ENCODE assay signal across 1 cellular context in genomic region chr4:68129793-68130192, GRCh38.
TF ChIP-seq lines count a peak whose summit lies in the region.

TSS of gene TMPRSS11F (minus strand) at chr4:68129869. CDS start at chr4:68129820, 49 bp downstream.

TF ChIP-seq in K562, 482 proteins besides CTCF, POLR2A, EP300 and RAD21 (continued from another document and continues in another):
- TF ChIP-seq ZNF639 (CRISPR knock-in tag; conservative IDR thresholded peaks at IDR 0.05 in 1 of 2, IDR thresholded peaks at IDR 0.05 in 1 of 2): no peak
- TF ChIP-seq MIER1 (IDR thresholded peaks at IDR 0.05; ENCODE audit: low read depth): no peak
- no peak for TF ChIP-seq NR2C1 (IDR thresholded peaks at IDR 0.05)
- TF ChIP-seq NR2C1 (tag; IDR thresholded peaks at IDR 0.05): no peak
- TF ChIP-seq MAFG (tag; conservative IDR thresholded peaks at IDR 0.05): peak; percentile 35; the same call in 1 of the 2 replicates
- TF ChIP-seq GATA2 (CRISPR knock-in tag; IDR thresholded peaks at IDR 0.05): peak; percentile 59
- no peak for TF ChIP-seq BACH1 (tag; IDR thresholded peaks at IDR 0.05)
- 0 out of 4 replicates have a peak, but pooled peaks of 1 of the 2 experiments have one; percentile 23 for TF ChIP-seq TRIM24 (IDR thresholded peaks at IDR 0.05)
- no peak for TF ChIP-seq SAFB (IDR thresholded peaks at IDR 0.05; ENCODE audit: borderline replicate concordance, low read depth, low read length)
- TF ChIP-seq ZKSCAN8 (CRISPR knock-in tag; IDR thresholded peaks at IDR 0.05): no peak
- no peak for TF ChIP-seq NR2F6 (CRISPR knock-in tag; IDR thresholded peaks at IDR 0.05)
- peak in 1 of 2 experiments; percentile 44; a peak in 1 of 4 replicates for TF ChIP-seq HDAC1 (IDR thresholded peaks at IDR 0.05)
- no peak for TF ChIP-seq EP400 (IDR thresholded peaks at IDR 0.05)
- TF ChIP-seq E2F3 (CRISPR knock-in tag; IDR thresholded peaks at IDR 0.05): no peak
- no peak for TF ChIP-seq XRCC3 (IDR thresholded peaks at IDR 0.05)
- no peak for TF ChIP-seq CEBPG (CRISPR knock-in tag; IDR thresholded peaks at IDR 0.05)
- TF ChIP-seq CEBPG (tag; conservative IDR thresholded peaks at IDR 0.05 in 1 of 2, IDR thresholded peaks at IDR 0.05 in 1 of 2): no peak
- TF ChIP-seq REST (CRISPR knock-in tag; IDR thresholded peaks at IDR 0.05; ENCODE audit: low read depth): no peak
- TF ChIP-seq MEF2A (IDR thresholded peaks at IDR 0.05; ENCODE audit: control insufficient read depth, low read depth, low read length): no peak
- TF ChIP-seq RBM14 (IDR thresholded peaks at IDR 0.05; ENCODE audit: borderline replicate concordance, insufficient read depth, low read depth, low read length): no peak
- TF ChIP-seq HMBOX1 (IDR thresholded peaks at IDR 0.05): peak; percentile 44; the same call in 1 of the 2 replicates
- TF ChIP-seq PCBP1 (IDR thresholded peaks at IDR 0.05; ENCODE audit: low read depth, low read length, poor library complexity, severe bottlenecking): no peak
- no peak for TF ChIP-seq ZZZ3 (IDR thresholded peaks at IDR 0.05)
- TF ChIP-seq NFE2 (IDR thresholded peaks at IDR 0.05; ENCODE audit: low read depth): peak; percentile 41
- TF ChIP-seq PTBP1 (IDR thresholded peaks at IDR 0.05; ENCODE audit: low read depth, low read length): no peak
- no peak for TF ChIP-seq ZNF785 (CRISPR knock-in tag; IDR thresholded peaks at IDR 0.05)
- no peak for TF ChIP-seq RBM34 (IDR thresholded peaks at IDR 0.05; ENCODE audit: borderline replicate concordance, insufficient read depth, low read length)
- TF ChIP-seq SMAD4 (CRISPR knock-in tag; conservative IDR thresholded peaks at IDR 0.05): no peak
- 0 out of 2 replicates have a peak, but pooled peaks have one; percentile 54 for TF ChIP-seq EHMT2 (IDR thresholded peaks at IDR 0.05)
- TF ChIP-seq ARID2 (IDR thresholded peaks at IDR 0.05): no peak
- TF ChIP-seq MEIS2 (IDR thresholded peaks at IDR 0.05; ENCODE audit: partially characterized antibody): peak; percentile 67
- TF ChIP-seq ZBTB2 (IDR thresholded peaks at IDR 0.05): no peak; the same call in 1 of the 2 replicates
- no peak for TF ChIP-seq PHF21A (IDR thresholded peaks at IDR 0.05; ENCODE audit: borderline replicate concordance, low read depth)
- no peak for TF ChIP-seq ZNF79 (CRISPR knock-in tag; IDR thresholded peaks at IDR 0.05; ENCODE audit: low read depth)
- TF ChIP-seq MLX (CRISPR knock-in tag; conservative IDR thresholded peaks at IDR 0.05): no peak
- TF ChIP-seq ZMIZ1 (IDR thresholded peaks at IDR 0.05; ENCODE audit: low read depth in 2 of 2, low read length in 2 of 2): no peak
- no peak for TF ChIP-seq SRSF7 (optimal IDR thresholded peaks at IDR 0.05; ENCODE audit: low read depth, low read length)
- no peak for TF ChIP-seq ZFP91 (CRISPR knock-in tag; IDR thresholded peaks at IDR 0.05)
- peak; percentile 85 for TF ChIP-seq ARID1B (IDR thresholded peaks at IDR 0.05)
- TF ChIP-seq ATF6 (CRISPR knock-in tag; IDR thresholded peaks at IDR 0.05): no peak
- no peak for TF ChIP-seq KHSRP (IDR thresholded peaks at IDR 0.05)
- no peak for TF ChIP-seq NCOA4 (IDR thresholded peaks at IDR 0.05; ENCODE audit: partially characterized antibody)
- peak; percentile 50; the same call in 1 of the 2 replicates for TF ChIP-seq SMARCC2 (IDR thresholded peaks at IDR 0.05; ENCODE audit: low read depth)
- no peak for TF ChIP-seq ZNF512 (tag; IDR thresholded peaks at IDR 0.05)
- no peak for TF ChIP-seq NR4A1 (CRISPR knock-in tag; IDR thresholded peaks at IDR 0.05)
- no peak for TF ChIP-seq NR4A1 (tag; IDR thresholded peaks at IDR 0.05)
- TF ChIP-seq ESRRB (CRISPR knock-in tag; IDR thresholded peaks at IDR 0.05; ENCODE audit: borderline replicate concordance): no peak
